25 cellular contexts compared by ENCODE assay signal in genomic region chr20:43554369-43554768, GRCh38. TPM values are rescaled to one million over a fixed set of nuclear protein-coding genes. Genes with fewer than 3 reads are reported as not detected.
"Had no signal": no experiment of that assay in that cellular context is flagged by ENCODE, and none has a peak within 500 bp of the region (broad histone marks: within the 10 kb centered on the region; RNA-seq: fewer than 3 reads in every experiment).

No MANE protein-coding gene starts in this region.

- H3K4me2 ChIP-seq: smooth muscle cell had no signal

- H3K27ac ChIP-seq: coronary artery, gastrocnemius medialis, lower lobe of right lung, prostate gland, right atrium auricular region, suprapubic skin, transverse colon, upper lobe of right lung, uterus had no signal

- DNase-seq: dermis blood vessel endothelial cell; effector memory CD4-positive, alpha-beta T cell; erythroblast; gastrocnemius medialis; head of caudate nucleus; left ventricle myocardium superior; lower lobe of right lung; naive thymus-derived CD8-positive, alpha-beta T cell; nephron progenitor cell; nucleus accumbens; stimulated activated CD4-positive, alpha-beta T cell treated with anti-CD3 and anti-CD28 coated beads, Interleukin-12 subunit alpha, Interleukin-12 subunit beta, amount 100 ng/mL, for 4 hours; stimulated activated CD4-positive, alpha-beta T cell treated with anti-CD3 and anti-CD28 coated beads, Interleukin-1b, Interleukin-23, amount 100 ng/mL, for 48 hours; stimulated activated CD4-positive, alpha-beta T cell treated with anti-CD3 and anti-CD28 coated beads, Interleukin-4, amount 100 ng/mL, for 1 hour; stimulated activated CD8-positive, alpha-beta memory T cell treated with anti-CD3 and anti-CD28 coated beads, Interleukin-4, amount 100 ng/mL, for 48 hours; stimulated activated naive CD4-positive, alpha-beta T cell; stimulated activated naive CD8-positive, alpha-beta T cell treated with anti-CD3 and anti-CD28 coated beads, Interleukin-15, amount 100 ng/mL, for 72 hours; transverse colon; upper lobe of right lung; uterus had no signal

- H3K9me3 ChIP-seq: gastrocnemius medialis, lower lobe of right lung, prostate gland, right atrium auricular region, suprapubic skin, transverse colon, upper lobe of right lung, uterus had no signal

- H3K4me1 ChIP-seq: gastrocnemius medialis, prostate gland, right atrium auricular region, suprapubic skin, upper lobe of right lung, uterus had no signal

- H3K36me3 ChIP-seq: gastrocnemius medialis, lower lobe of right lung, prostate gland, right atrium auricular region, suprapubic skin, transverse colon, upper lobe of right lung, uterus had no signal

- H3K4me3 ChIP-seq: coronary artery, gastrocnemius medialis, lower lobe of right lung, prostate gland, right atrium auricular region, smooth muscle cell, suprapubic skin, transverse colon, upper lobe of right lung, uterus had no signal

- H3K27me3 ChIP-seq: gastrocnemius medialis, right atrium auricular region, suprapubic skin, transverse colon, upper lobe of right lung, uterus had no signal

RNA-seq across cellular contexts. Expression of gene SGK2, which starts 4.5 kb away (rescaled TPM):
- total RNA-seq: glomerular endothelial cell had no signal
